Comparison of ENCODE assay signal across 1 cellular context in the genomic region with DNA sequence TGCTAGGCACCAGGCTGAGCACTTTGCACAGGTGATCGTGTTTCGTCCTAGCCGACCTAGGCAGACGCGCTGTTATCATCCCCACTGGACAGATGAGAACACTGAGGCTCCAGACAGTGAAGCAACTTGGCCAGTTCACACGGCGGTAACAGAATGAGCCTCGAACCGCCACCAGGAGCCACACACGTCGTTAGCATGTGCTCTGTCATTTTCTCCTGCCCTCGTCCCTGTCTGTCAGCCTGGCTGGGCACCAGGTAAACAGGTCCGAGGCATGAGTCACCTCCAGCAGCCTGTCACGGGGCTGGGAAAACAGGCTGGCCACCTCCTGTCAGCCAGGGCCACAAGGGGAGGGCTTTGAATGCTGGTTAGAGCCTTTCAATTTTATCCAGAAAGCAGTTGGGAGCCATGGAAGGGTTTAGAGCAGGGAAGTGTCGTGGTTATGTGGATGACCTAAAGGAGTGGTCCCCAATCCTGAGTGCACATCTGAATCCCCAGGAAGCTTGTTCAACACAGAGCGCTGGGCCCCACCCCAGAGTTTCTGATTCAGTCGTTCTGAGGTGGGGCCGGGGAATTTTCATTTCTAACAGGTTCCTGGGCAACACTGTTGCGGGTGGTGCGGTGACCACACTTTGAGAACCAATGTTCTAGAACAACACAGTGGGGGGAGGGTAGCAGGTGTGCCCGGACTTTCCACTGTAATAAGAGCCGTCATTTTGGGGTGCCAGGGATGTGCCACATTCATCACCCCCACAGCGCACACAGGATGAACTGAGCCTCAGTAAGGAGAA.
TF ChIP-seq lines count a peak whose summit lies in the region.

No MANE protein-coding gene starts in this region.

TF ChIP-seq in HepG2, 621 proteins besides CTCF, POLR2A, EP300 and RAD21 (continued from another document and continues in another):
- TF ChIP-seq, protein P1, sequence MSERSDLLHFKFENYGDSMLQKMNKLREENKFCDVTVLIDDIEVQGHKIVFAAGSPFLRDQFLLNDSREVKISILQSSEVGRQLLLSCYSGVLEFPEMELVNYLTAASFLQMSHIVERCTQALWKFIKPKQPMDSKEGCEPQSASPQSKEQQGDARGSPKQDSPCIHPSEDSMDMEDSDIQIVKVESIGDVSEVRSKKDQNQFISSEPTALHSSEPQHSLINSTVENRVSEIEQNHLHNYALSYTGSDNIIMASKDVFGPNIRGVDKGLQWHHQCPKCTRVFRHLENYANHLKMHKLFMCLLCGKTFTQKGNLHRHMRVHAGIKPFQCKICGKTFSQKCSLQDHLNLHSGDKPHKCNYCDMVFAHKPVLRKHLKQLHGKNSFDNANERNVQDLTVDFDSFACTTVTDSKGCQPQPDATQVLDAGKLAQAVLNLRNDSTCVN (CRISPR knock-in tag; IDR thresholded peaks at IDR 0.05; ENCODE audit: borderline replicate concordance): peak; percentile 96
- peak; percentile 100 for TF ChIP-seq ZFP37 (CRISPR knock-in tag; IDR thresholded peaks at IDR 0.05; ENCODE audit: borderline replicate concordance)
- TF ChIP-seq, protein P2, sequence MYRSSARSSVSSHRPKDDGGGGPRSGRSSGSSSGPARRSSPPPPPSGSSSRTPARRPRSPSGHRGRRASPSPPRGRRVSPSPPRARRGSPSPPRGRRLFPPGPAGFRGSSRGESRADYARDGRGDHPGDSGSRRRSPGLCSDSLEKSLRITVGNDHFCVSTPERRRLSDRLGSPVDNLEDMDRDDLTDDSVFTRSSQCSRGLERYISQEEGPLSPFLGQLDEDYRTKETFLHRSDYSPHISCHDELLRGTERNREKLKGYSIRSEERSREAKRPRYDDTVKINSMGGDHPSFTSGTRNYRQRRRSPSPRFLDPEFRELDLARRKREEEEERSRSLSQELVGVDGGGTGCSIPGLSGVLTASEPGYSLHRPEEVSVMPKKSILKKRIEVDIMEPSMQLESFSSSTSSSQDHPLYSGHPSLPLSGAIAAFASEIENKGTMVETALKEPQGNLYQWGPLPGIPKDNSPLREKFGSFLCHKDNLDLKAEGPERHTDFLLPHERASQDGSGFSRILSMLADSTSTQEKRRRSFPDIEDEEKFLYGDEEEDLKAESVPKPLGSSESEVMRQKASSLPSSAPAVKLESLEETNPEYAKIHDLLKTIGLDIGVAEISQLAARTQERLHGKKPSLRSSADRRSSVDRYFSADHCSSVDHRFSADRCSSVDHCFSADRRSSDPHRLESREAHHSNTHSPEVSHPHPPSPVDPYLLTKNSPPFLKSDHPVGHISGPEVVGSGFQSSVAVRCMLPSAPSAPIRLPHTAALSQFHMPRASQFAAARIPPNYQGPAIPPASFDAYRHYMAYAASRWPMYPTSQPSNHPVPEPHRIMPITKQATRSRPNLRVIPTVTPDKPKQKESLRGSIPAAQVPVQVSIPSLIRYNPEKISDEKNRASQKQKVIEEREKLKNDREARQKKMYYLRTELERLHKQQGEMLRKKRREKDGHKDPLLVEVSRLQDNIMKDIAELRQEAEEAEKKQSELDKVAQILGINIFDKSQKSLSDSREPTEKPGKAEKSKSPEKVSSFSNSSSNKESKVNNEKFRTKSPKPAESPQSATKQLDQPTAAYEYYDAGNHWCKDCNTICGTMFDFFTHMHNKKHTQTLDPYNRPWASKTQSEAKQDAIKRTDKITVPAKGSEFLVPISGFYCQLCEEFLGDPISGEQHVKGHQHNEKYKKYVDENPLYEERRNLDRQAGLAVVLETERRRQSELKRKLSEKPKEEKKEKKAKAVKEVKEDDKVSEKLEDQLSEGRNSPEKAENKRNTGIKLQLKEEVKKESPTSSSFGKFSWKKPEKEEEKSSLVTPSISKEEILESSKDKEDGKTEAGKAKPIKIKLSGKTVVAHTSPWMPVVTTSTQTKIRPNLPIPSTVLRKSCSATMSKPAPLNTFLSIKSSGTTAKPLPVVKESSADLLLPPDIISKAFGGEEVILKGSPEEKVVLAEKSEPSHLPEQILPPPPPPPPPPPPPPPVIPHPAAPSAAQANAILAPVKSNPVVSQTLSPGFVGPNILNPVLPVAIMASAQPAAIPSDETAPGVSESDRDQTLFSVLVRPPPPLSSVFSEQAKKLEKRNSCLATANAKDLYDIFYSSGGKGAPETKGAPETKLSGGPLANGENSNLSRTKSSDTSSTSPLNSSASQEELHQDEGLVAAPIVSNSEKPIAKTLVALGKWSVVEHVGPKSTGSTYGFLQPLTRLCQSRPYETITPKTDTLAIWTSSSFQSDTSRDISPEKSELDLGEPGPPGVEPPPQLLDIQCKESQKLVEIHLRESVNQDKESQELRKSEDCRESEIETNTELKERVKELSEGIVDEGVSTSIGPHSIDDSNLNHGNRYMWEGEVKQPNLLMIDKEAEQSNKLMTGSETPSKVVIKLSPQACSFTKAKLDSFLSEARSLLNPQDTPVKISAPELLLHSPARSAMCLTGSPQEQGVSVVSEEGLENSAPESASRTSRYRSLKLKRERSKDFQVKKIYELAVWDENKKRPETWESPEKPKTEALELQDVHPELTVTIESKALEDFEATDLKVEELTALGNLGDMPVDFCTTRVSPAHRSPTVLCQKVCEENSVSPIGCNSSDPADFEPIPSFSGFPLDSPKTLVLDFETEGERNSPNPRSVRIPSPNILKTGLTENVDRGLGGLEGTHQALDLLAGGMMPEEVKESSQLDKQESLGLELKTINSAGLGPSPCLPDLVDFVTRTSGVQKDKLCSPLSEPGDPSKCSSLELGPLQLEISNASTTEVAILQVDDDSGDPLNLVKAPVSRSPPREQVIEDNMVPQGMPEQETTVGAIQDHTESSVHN (CRISPR knock-in tag; IDR thresholded peaks at IDR 0.05): 0 out of 2 replicates have a peak, but pooled peaks have one; percentile 45
- no peak for TF ChIP-seq SRSF4 (IDR thresholded peaks at IDR 0.05; ENCODE audit: low read depth, low read length, poor library complexity, severe bottlenecking)
- no peak for TF ChIP-seq NFE2L2 (IDR thresholded peaks at IDR 0.05; ENCODE audit: low read length)
- no peak for TF ChIP-seq ZNF879 (CRISPR knock-in tag; IDR thresholded peaks at IDR 0.05)
- TF ChIP-seq, protein P3, sequence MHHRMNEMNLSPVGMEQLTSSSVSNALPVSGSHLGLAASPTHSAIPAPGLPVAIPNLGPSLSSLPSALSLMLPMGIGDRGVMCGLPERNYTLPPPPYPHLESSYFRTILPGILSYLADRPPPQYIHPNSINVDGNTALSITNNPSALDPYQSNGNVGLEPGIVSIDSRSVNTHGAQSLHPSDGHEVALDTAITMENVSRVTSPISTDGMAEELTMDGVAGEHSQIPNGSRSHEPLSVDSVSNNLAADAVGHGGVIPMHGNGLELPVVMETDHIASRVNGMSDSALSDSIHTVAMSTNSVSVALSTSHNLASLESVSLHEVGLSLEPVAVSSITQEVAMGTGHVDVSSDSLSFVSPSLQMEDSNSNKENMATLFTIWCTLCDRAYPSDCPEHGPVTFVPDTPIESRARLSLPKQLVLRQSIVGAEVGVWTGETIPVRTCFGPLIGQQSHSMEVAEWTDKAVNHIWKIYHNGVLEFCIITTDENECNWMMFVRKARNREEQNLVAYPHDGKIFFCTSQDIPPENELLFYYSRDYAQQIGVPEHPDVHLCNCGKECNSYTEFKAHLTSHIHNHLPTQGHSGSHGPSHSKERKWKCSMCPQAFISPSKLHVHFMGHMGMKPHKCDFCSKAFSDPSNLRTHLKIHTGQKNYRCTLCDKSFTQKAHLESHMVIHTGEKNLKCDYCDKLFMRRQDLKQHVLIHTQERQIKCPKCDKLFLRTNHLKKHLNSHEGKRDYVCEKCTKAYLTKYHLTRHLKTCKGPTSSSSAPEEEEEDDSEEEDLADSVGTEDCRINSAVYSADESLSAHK (CRISPR knock-in tag; IDR thresholded peaks at IDR 0.05; ENCODE audit: borderline replicate concordance): no peak
- peak; percentile 84; the same call in 1 of the 2 replicates for TF ChIP-seq PRMT3 (CRISPR knock-in tag; IDR thresholded peaks at IDR 0.05; ENCODE audit: borderline replicate concordance, low read depth)
- TF ChIP-seq, protein P4, sequence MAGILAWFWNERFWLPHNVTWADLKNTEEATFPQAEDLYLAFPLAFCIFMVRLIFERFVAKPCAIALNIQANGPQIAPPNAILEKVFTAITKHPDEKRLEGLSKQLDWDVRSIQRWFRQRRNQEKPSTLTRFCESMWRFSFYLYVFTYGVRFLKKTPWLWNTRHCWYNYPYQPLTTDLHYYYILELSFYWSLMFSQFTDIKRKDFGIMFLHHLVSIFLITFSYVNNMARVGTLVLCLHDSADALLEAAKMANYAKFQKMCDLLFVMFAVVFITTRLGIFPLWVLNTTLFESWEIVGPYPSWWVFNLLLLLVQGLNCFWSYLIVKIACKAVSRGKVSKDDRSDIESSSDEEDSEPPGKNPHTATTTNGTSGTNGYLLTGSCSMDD (CRISPR knock-in tag; IDR thresholded peaks at IDR 0.05): peak; percentile 95; the same call in 1 of the 2 replicates
- TF ChIP-seq LCORL (IDR thresholded peaks at IDR 0.05): no peak
- peak; percentile 38; the same call in 1 of the 2 replicates for TF ChIP-seq LCORL (CRISPR knock-in tag; IDR thresholded peaks at IDR 0.05)
- peak; percentile 97; the same call in 1 of the 2 replicates for TF ChIP-seq ZNF563 (CRISPR knock-in tag; IDR thresholded peaks at IDR 0.05)
- TF ChIP-seq, protein P5, sequence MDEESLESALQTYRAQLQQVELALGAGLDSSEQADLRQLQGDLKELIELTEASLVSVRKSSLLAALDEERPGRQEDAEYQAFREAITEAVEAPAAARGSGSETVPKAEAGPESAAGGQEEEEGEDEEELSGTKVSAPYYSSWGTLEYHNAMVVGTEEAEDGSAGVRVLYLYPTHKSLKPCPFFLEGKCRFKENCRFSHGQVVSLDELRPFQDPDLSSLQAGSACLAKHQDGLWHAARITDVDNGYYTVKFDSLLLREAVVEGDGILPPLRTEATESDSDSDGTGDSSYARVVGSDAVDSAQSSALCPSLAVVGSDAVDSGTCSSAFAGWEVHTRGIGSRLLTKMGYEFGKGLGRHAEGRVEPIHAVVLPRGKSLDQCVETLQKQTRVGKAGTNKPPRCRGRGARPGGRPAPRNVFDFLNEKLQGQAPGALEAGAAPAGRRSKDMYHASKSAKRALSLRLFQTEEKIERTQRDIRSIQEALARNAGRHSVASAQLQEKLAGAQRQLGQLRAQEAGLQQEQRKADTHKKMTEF (CRISPR knock-in tag; IDR thresholded peaks at IDR 0.05): peak; percentile 90
- TF ChIP-seq THAP11 (CRISPR knock-in tag; IDR thresholded peaks at IDR 0.05): peak; percentile 71
- peak; percentile 92; the same call in 1 of the 2 replicates for TF ChIP-seq ZNF660 (CRISPR knock-in tag; IDR thresholded peaks at IDR 0.05; ENCODE audit: borderline replicate concordance, low read depth)
- TF ChIP-seq ZNF230 (CRISPR knock-in tag; IDR thresholded peaks at IDR 0.05): no peak
- TF ChIP-seq ZNF552 (CRISPR knock-in tag; IDR thresholded peaks at IDR 0.05; ENCODE audit: borderline replicate concordance): peak; percentile 94; the same call in 1 of the 2 replicates
- TF ChIP-seq, protein P6, sequence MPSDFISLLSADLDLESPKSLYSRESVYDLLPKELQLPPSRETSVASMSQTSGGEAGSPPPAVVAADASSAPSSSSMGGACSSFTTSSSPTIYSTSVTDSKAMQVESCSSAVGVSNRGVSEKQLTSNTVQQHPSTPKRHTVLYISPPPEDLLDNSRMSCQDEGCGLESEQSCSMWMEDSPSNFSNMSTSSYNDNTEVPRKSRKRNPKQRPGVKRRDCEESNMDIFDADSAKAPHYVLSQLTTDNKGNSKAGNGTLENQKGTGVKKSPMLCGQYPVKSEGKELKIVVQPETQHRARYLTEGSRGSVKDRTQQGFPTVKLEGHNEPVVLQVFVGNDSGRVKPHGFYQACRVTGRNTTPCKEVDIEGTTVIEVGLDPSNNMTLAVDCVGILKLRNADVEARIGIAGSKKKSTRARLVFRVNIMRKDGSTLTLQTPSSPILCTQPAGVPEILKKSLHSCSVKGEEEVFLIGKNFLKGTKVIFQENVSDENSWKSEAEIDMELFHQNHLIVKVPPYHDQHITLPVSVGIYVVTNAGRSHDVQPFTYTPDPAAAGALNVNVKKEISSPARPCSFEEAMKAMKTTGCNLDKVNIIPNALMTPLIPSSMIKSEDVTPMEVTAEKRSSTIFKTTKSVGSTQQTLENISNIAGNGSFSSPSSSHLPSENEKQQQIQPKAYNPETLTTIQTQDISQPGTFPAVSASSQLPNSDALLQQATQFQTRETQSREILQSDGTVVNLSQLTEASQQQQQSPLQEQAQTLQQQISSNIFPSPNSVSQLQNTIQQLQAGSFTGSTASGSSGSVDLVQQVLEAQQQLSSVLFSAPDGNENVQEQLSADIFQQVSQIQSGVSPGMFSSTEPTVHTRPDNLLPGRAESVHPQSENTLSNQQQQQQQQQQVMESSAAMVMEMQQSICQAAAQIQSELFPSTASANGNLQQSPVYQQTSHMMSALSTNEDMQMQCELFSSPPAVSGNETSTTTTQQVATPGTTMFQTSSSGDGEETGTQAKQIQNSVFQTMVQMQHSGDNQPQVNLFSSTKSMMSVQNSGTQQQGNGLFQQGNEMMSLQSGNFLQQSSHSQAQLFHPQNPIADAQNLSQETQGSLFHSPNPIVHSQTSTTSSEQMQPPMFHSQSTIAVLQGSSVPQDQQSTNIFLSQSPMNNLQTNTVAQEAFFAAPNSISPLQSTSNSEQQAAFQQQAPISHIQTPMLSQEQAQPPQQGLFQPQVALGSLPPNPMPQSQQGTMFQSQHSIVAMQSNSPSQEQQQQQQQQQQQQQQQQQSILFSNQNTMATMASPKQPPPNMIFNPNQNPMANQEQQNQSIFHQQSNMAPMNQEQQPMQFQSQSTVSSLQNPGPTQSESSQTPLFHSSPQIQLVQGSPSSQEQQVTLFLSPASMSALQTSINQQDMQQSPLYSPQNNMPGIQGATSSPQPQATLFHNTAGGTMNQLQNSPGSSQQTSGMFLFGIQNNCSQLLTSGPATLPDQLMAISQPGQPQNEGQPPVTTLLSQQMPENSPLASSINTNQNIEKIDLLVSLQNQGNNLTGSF (CRISPR knock-in tag; IDR thresholded peaks at IDR 0.05): 0 out of 2 replicates have a peak, but pooled peaks have one; percentile 54
- peak; percentile 57; the same call in 1 of the 2 replicates for TF ChIP-seq ELF1 (CRISPR knock-in tag; IDR thresholded peaks at IDR 0.05)
- no peak for TF ChIP-seq GTF3A (CRISPR knock-in tag; conservative IDR thresholded peaks at IDR 0.05)
- TF ChIP-seq, protein P7, sequence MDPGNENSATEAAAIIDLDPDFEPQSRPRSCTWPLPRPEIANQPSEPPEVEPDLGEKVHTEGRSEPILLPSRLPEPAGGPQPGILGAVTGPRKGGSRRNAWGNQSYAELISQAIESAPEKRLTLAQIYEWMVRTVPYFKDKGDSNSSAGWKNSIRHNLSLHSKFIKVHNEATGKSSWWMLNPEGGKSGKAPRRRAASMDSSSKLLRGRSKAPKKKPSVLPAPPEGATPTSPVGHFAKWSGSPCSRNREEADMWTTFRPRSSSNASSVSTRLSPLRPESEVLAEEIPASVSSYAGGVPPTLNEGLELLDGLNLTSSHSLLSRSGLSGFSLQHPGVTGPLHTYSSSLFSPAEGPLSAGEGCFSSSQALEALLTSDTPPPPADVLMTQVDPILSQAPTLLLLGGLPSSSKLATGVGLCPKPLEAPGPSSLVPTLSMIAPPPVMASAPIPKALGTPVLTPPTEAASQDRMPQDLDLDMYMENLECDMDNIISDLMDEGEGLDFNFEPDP (CRISPR knock-in tag; conservative IDR thresholded peaks at IDR 0.05): no peak
- 0 out of 2 replicates have a peak, but pooled peaks have one; percentile 44 for TF ChIP-seq ZNF546 (CRISPR knock-in tag; conservative IDR thresholded peaks at IDR 0.05)
- no peak for TF ChIP-seq SMC3 (IDR thresholded peaks at IDR 0.05; ENCODE audit: low read length)
- TF ChIP-seq ZBTB1 (CRISPR knock-in tag; IDR thresholded peaks at IDR 0.05; ENCODE audit: borderline replicate concordance): 0 out of 2 replicates have a peak, but pooled peaks have one; percentile 51
- no peak for TF ChIP-seq ZNF282 (IDR thresholded peaks at IDR 0.05; ENCODE audit: partially characterized antibody)
- TF ChIP-seq ZNF792 (CRISPR knock-in tag; IDR thresholded peaks at IDR 0.05): peak; percentile 96; the same call in 1 of the 2 replicates
- TF ChIP-seq NR2F6 (IDR thresholded peaks at IDR 0.05): no peak
- TF ChIP-seq NR2F6 (CRISPR knock-in tag; IDR thresholded peaks at IDR 0.05): peak; percentile 80
